19 cellular contexts compared by ENCODE assay signal in genomic region chr4:7758444-7758815, GRCh38.
DNase-seq lines count a peak whose midpoint lies in the region; ATAC-seq and TF ChIP-seq lines count a peak whose summit lies in the region.
"Had no signal": no experiment of that assay in that cellular context is flagged by ENCODE, and none has a peak within 500 bp of the region (broad histone marks: within the 10 kb centered on the region; RNA-seq: fewer than 3 reads in every experiment).

No MANE protein-coding gene starts in this region.

- H3K4me1 ChIP-seq in transverse colon, result peaks cover 3 to 15% (median 12%) of the 10 kb centered on the region in 4 donors

- in situ Hi-C loops in transverse colon (cut with MboI; ENCODE audit: low pct_ligation_motif_present in 1 of 4, low pct_unique_long_range_greater_than_20kb in 1 of 4, low sequenced_read_pairs in 3 of 4), result no loop called here

- no peaks in the 10 kb centered on the region for H3K9me3 Mint-ChIP-seq in natural killer cell treated with Interleukin-12 subunit alpha and Interleukin-12 subunit beta and Interleukin-15 and Interleukin-18, amount 100 ng/mL, for 72 hours
- H3K9me3 Mint-ChIP-seq in natural killer cell, result no peaks in the 10 kb centered on the region
- H3K9me3 Mint-ChIP-seq in effector memory CD8-positive, alpha-beta T cell, result no peaks in the 10 kb centered on the region

- H3K4me1 Mint-ChIP-seq in natural killer cell treated with Interleukin-12 subunit alpha and Interleukin-12 subunit beta and Interleukin-15 and Interleukin-18, amount 100 ng/mL, for 72 hours (ENCODE audit: low read depth in 2 of 2), result peaks cover 10% of the 10 kb centered on the region in 2 donors
- H3K4me1 Mint-ChIP-seq in natural killer cell, result peaks cover 11 to 19% of the 10 kb centered on the region in 2 donors
- H3K4me1 Mint-ChIP-seq in effector memory CD8-positive, alpha-beta T cell (ENCODE audit: low read depth in 2 of 2), result peaks cover 5 to 13% of the 10 kb centered on the region in 2 donors

- no peak for DNase-seq in natural killer cell treated with Interleukin-12 subunit alpha and Interleukin-12 subunit beta and Interleukin-15 and Interleukin-18, amount 100 ng/mL, for 72 hours (ENCODE audit: low spot score)
- DNase-seq in natural killer cell (no peak), transverse colon (no peak), AG08395 (ENCODE audit: low spot score) (no peak), SHP77 (lab: John Stamatoyannopoulos, UW) (no peak), NCI-H446 treated with DMSO at 0.1 percent for 48 hours (lab: John Stamatoyannopoulos, UW) (no peak)
- DNase-seq in effector memory CD8-positive, alpha-beta T cell, result no peak
- DNase-seq: activated CD4-positive, alpha-beta T cell treated with anti-CD3 and anti-CD28 coated beads for 48 hours; activated effector memory CD4-positive, alpha-beta T cell treated with anti-CD3 and anti-CD28 coated beads, Interleukin-2, amount 50 U/mL, for 16 hours; GM23248; NCI-H187 had no signal

- H3K9me3 ChIP-seq in transverse colon, result no peaks in the 10 kb centered on the region
- H3K9me3 ChIP-seq: prostate gland, tibial nerve had no signal

- TF ChIP-seq POLR2A in transverse colon (IDR thresholded peaks at IDR 0.05), result no peak

- peaks cover 0 to 5% (median 0%) of the 10 kb centered on the region in 4 donors for H3K36me3 ChIP-seq in transverse colon
- H3K36me3 ChIP-seq: prostate gland had no signal

- intact Hi-C loops in natural killer cell (cut with micrococcal nuclease) (no loop called here), transverse colon (cut with DNase I; ENCODE audit: low total_unique reads) (no loop called here)

- no peak for ATAC-seq in natural killer cell treated with Interleukin-12 subunit alpha and Interleukin-12 subunit beta and Interleukin-15 and Interleukin-18, amount 100 ng/mL, for 72 hours
- no peak for ATAC-seq in natural killer cell
- ATAC-seq in effector memory CD8-positive, alpha-beta T cell (replicated peaks), result no peak
- ATAC-seq: HepG2 had no signal

- peak overlapping the region; percentile 60 for H3K4me3 Mint-ChIP-seq in natural killer cell treated with Interleukin-12 subunit alpha and Interleukin-12 subunit beta and Interleukin-15 and Interleukin-18, amount 100 ng/mL, for 72 hours
- H3K4me3 Mint-ChIP-seq in natural killer cell, result no peak overlapping the region
- H3K4me3 Mint-ChIP-seq in effector memory CD8-positive, alpha-beta T cell, result peak overlapping the region in 1 of 2 donors; percentile 40

- peak overlapping the region; percentile 34 to 46 for H3K27ac Mint-ChIP-seq in natural killer cell treated with Interleukin-12 subunit alpha and Interleukin-12 subunit beta and Interleukin-15 and Interleukin-18, amount 100 ng/mL, for 72 hours
- H3K27ac Mint-ChIP-seq in natural killer cell, result peak overlapping the region in 1 of 2 donors; percentile 94
- peak overlapping the region; percentile 83 to 98 for H3K27ac Mint-ChIP-seq in effector memory CD8-positive, alpha-beta T cell
- H3K27ac Mint-ChIP-seq: B cell had no signal

- no peak overlapping the region for H3K4me3 ChIP-seq in transverse colon
- H3K4me3 ChIP-seq: coronary artery, GM23248, lung, prostate gland, tibial nerve had no signal

- TF ChIP-seq EP300 in transverse colon (IDR thresholded peaks at IDR 0.05; ENCODE audit: low read depth), result no peak

- H3K27me3 Mint-ChIP-seq in natural killer cell treated with Interleukin-12 subunit alpha and Interleukin-12 subunit beta and Interleukin-15 and Interleukin-18, amount 100 ng/mL, for 72 hours, result no peaks in the 10 kb centered on the region
- no peaks in the 10 kb centered on the region for H3K27me3 Mint-ChIP-seq in natural killer cell (ENCODE audit: low read depth in 2 of 2)
- no peaks in the 10 kb centered on the region for H3K27me3 Mint-ChIP-seq in effector memory CD8-positive, alpha-beta T cell

- H3K27ac ChIP-seq in VCaP, result peak overlapping the region; percentile 37; the same call in 1 of the 2 replicates
- peak overlapping the region; percentile 2 to 47 (median 40) for H3K27ac ChIP-seq in transverse colon
- H3K27ac ChIP-seq: coronary artery, epithelial cell of prostate, GM23248 had no signal

- H3K36me3 Mint-ChIP-seq in natural killer cell treated with Interleukin-12 subunit alpha and Interleukin-12 subunit beta and Interleukin-15 and Interleukin-18, amount 100 ng/mL, for 72 hours, result no peaks in the 10 kb centered on the region
- H3K36me3 Mint-ChIP-seq in natural killer cell, result no peaks in the 10 kb centered on the region
- no peaks in the 10 kb centered on the region for H3K36me3 Mint-ChIP-seq in effector memory CD8-positive, alpha-beta T cell (ENCODE audit: insufficient read depth)

- TF ChIP-seq CTCF in natural killer cell (IDR thresholded peaks at IDR 0.05) (no peak), VCaP (conservative IDR thresholded peaks at IDR 0.05) (no peak), transverse colon (IDR thresholded peaks at IDR 0.05) (no peak)

- H3K27me3 ChIP-seq in transverse colon, result no peaks in the 10 kb centered on the region

- 84 to 94% methylated on average over 7 to 11 of the region's 11 CpGs for WGBS in transverse colon (ENCODE audit: low coverage in 1 of 2), 2 donors
